In the genomic region with DNA sequence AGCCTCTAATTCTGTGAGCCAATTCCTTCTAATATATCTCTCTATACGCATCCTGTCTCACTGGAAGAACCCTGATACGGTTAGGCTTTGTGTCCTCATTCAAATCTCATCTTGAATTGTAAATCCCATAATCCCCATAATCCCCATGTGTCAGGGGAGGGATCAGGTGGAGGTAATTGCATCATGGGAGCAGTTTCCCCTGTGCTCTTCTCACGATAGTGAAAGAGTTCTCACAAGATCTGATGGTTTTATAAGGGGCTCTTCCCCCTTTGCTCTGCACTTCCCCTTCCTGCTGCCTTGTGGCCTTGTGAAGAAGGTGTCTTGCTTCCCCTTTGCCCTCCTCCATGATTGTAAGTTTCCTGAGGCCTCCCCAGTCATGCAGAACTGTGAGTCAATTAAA, we compare ENCODE assay signal across 25 cellular contexts.
DNase-seq lines count a peak whose midpoint lies in the region; ATAC-seq and TF ChIP-seq lines count a peak whose summit lies in the region.
"Had no signal": no experiment of that assay in that cellular context is flagged by ENCODE, and none has a peak within 500 bp of the region (broad histone marks: within the 10 kb centered on the region; RNA-seq: fewer than 3 reads in every experiment).

No MANE protein-coding gene starts in this region.

- 66 to 79% methylated on average over 3 of the region's 3 CpGs for WGBS in tibial nerve, 2 donors

- no peaks in the 10 kb centered on the region for H3K36me3 Mint-ChIP-seq in activated CD4-positive, alpha-beta T cell treated with anti-CD3 and anti-CD28 coated beads for 36 hours (ENCODE audit: low read depth)
- peaks cover 9% of the 10 kb centered on the region for H3K36me3 Mint-ChIP-seq in activated CD4-positive, alpha-beta T cell treated with anti-CD3 and anti-CD28 coated beads, Interleukin-2, amount 10 ng/mL, durations not matched to agents 7 days and 5 days (ENCODE audit: low read depth)
- H3K36me3 Mint-ChIP-seq in activated T-helper 1 cell treated with anti-CD3 and anti-CD28 coated beads, Interleukin-12 subunit alpha, Interleukin-12 subunit beta, Interleukin-2, Interleukin-4 antibody, amounts not matched to agents 30 ng/mL and 10 ng/mL and 1 ng/mL, durations not matched to agents 14 hours and 24 hours and 36 hours (ENCODE audit: low read depth), result peaks cover 19% of the 10 kb centered on the region
- peaks cover 3% of the 10 kb centered on the region for H3K36me3 Mint-ChIP-seq in progenitor cell of endocrine pancreas (ENCODE audit: insufficient read depth)

- H3K27me3 Mint-ChIP-seq in activated CD4-positive, alpha-beta T cell treated with anti-CD3 and anti-CD28 coated beads for 36 hours, result no peaks in the 10 kb centered on the region
- no peaks in the 10 kb centered on the region for H3K27me3 Mint-ChIP-seq in activated CD4-positive, alpha-beta T cell treated with anti-CD3 and anti-CD28 coated beads, Interleukin-2, amount 10 ng/mL, durations not matched to agents 7 days and 5 days
- H3K27me3 Mint-ChIP-seq in activated T-helper 1 cell treated with anti-CD3 and anti-CD28 coated beads, Interleukin-12 subunit alpha, Interleukin-12 subunit beta, Interleukin-2, Interleukin-4 antibody, amounts not matched to agents 30 ng/mL and 10 ng/mL and 1 ng/mL, durations not matched to agents 14 hours and 24 hours and 36 hours (ENCODE audit: insufficient read depth), result no peaks in the 10 kb centered on the region
- H3K27me3 Mint-ChIP-seq in progenitor cell of endocrine pancreas, result no peaks in the 10 kb centered on the region
- H3K27me3 Mint-ChIP-seq: stimulated activated memory B cell treated with anti-CD40 and anti-IgM and Interleukin-4, amounts not matched to agents 10 μg/mL and 1 μg/mL and 100 μg/mL, for 72 hours had no signal

- ATAC-seq in activated CD4-positive, alpha-beta T cell treated with anti-CD3 and anti-CD28 coated beads for 36 hours, result no peak
- ATAC-seq: sciatic nerve; stimulated activated memory B cell treated with anti-CD40 and anti-IgM and Interleukin-4, amounts not matched to agents 10 μg/mL and 1 μg/mL and 100 μg/mL, for 72 hours had no signal

- no peak overlapping the region for H3K4me3 Mint-ChIP-seq in activated CD4-positive, alpha-beta T cell treated with anti-CD3 and anti-CD28 coated beads for 36 hours
- no peak overlapping the region for H3K4me3 Mint-ChIP-seq in activated CD4-positive, alpha-beta T cell treated with anti-CD3 and anti-CD28 coated beads, Interleukin-2, amount 10 ng/mL, durations not matched to agents 7 days and 5 days
- H3K4me3 Mint-ChIP-seq in activated T-helper 1 cell treated with anti-CD3 and anti-CD28 coated beads, Interleukin-12 subunit alpha, Interleukin-12 subunit beta, Interleukin-2, Interleukin-4 antibody, amounts not matched to agents 30 ng/mL and 10 ng/mL and 1 ng/mL, durations not matched to agents 14 hours and 24 hours and 36 hours, result no peak overlapping the region
- no peak overlapping the region for H3K4me3 Mint-ChIP-seq in progenitor cell of endocrine pancreas (ENCODE audit: low read depth)
- H3K4me3 Mint-ChIP-seq: activated naive CD4-positive, alpha-beta T cell treated with anti-CD3 and anti-CD28 coated beads for 36 hours; stimulated activated memory B cell treated with anti-CD40 and anti-IgM and Interleukin-4, amounts not matched to agents 10 μg/mL and 1 μg/mL and 100 μg/mL, for 72 hours had no signal

- H3K36me3 ChIP-seq in neutrophil (no peaks in the 10 kb centered on the region), tibial nerve (peaks cover 0 to 12% (median 0%) of the 10 kb centered on the region in 3 donors)
- H3K36me3 ChIP-seq: BE2C, breast epithelium, Peyer's patch, transverse colon had no signal

- H3K4me1 Mint-ChIP-seq in activated CD4-positive, alpha-beta T cell treated with anti-CD3 and anti-CD28 coated beads for 36 hours, result peaks cover 23% of the 10 kb centered on the region
- peaks cover 22% of the 10 kb centered on the region for H3K4me1 Mint-ChIP-seq in activated CD4-positive, alpha-beta T cell treated with anti-CD3 and anti-CD28 coated beads, Interleukin-2, amount 10 ng/mL, durations not matched to agents 7 days and 5 days
- H3K4me1 Mint-ChIP-seq in activated T-helper 1 cell treated with anti-CD3 and anti-CD28 coated beads, Interleukin-12 subunit alpha, Interleukin-12 subunit beta, Interleukin-2, Interleukin-4 antibody, amounts not matched to agents 30 ng/mL and 10 ng/mL and 1 ng/mL, durations not matched to agents 14 hours and 24 hours and 36 hours (ENCODE audit: low read depth), result peaks cover 48% of the 10 kb centered on the region
- H3K4me1 Mint-ChIP-seq in progenitor cell of endocrine pancreas (ENCODE audit: low read depth), result peaks cover 3% of the 10 kb centered on the region

- CTCF ChIA-PET in activated CD4-positive, alpha-beta T cell treated with anti-CD3 and anti-CD28 coated beads for 36 hours (lab: Charles Lee), result no interaction called here
- CTCF ChIA-PET in activated CD4-positive, alpha-beta T cell treated with anti-CD3 and anti-CD28 coated beads, Interleukin-2, amount 10 ng/mL, durations not matched to agents 7 days and 5 days (lab: Charles Lee), result interaction anchor here (1.1 kb wide), 1 partner anchor 30 kb away, joined by 3 read pairs; no protein-coding TSS in a partner anchor

- no peak for TF ChIP-seq EP300 in tibial nerve (IDR thresholded peaks at IDR 0.05)

- H3K27ac ChIP-seq in neutrophil (peak overlapping the region; percentile 78), tibial nerve (no peak overlapping the region)
- H3K27ac ChIP-seq: breast epithelium, Peyer's patch, transverse colon had no signal

- H3K9me3 ChIP-seq in neutrophil, result no peaks in the 10 kb centered on the region
- no peaks in the 10 kb centered on the region for H3K9me3 ChIP-seq in tibial nerve
- H3K9me3 ChIP-seq: BE2C, breast epithelium, Peyer's patch, transverse colon had no signal

- TF ChIP-seq CTCF in neutrophil (IDR thresholded peaks at IDR 0.05) (peak; percentile 22), tibial nerve (IDR thresholded peaks at IDR 0.05) (no peak), progenitor cell of endocrine pancreas (IDR thresholded peaks at IDR 0.05; ENCODE audit: unreplicated experiment) (no peak)

- no peaks in the 10 kb centered on the region for H3K9me3 Mint-ChIP-seq in activated CD4-positive, alpha-beta T cell treated with anti-CD3 and anti-CD28 coated beads for 36 hours (ENCODE audit: low read depth)
- H3K9me3 Mint-ChIP-seq in activated CD4-positive, alpha-beta T cell treated with anti-CD3 and anti-CD28 coated beads, Interleukin-2, amount 10 ng/mL, durations not matched to agents 7 days and 5 days, result peaks cover 10% of the 10 kb centered on the region
- peaks cover 29% of the 10 kb centered on the region for H3K9me3 Mint-ChIP-seq in activated T-helper 1 cell treated with anti-CD3 and anti-CD28 coated beads, Interleukin-12 subunit alpha, Interleukin-12 subunit beta, Interleukin-2, Interleukin-4 antibody, amounts not matched to agents 30 ng/mL and 10 ng/mL and 1 ng/mL, durations not matched to agents 14 hours and 24 hours and 36 hours
- no peaks in the 10 kb centered on the region for H3K9me3 Mint-ChIP-seq in progenitor cell of endocrine pancreas (ENCODE audit: low read depth)

- TF ChIP-seq POLR2A in tibial nerve (IDR thresholded peaks at IDR 0.05), result no peak

- H3K4me1 ChIP-seq in neutrophil (ENCODE audit: control insufficient read depth in 1 of 2, insufficient read depth in 1 of 2, low read depth in 1 of 2, low read length in 1 of 2) (peaks cover 11 to 12% of the 10 kb centered on the region in 2 experiments), tibial nerve (peaks cover 0 to 11% (median 0%) of the 10 kb centered on the region in 4 donors)
- H3K4me1 ChIP-seq: breast epithelium, Peyer's patch, transverse colon had no signal

- H3K4me3 ChIP-seq in neutrophil (ENCODE audit: low read depth in 1 of 2, low read length in 1 of 2), result no peak overlapping the region
- no peak overlapping the region for H3K4me3 ChIP-seq in tibial nerve
- H3K4me3 ChIP-seq: breast epithelium, lung, Peyer's patch, transverse colon had no signal

- intact Hi-C loops in activated CD4-positive, alpha-beta T cell treated with anti-CD3 and anti-CD28 coated beads for 36 hours (cut with DNase I, micrococcal nuclease), result no loop called here
- intact Hi-C loops in activated T-helper 1 cell treated with anti-CD3 and anti-CD28 coated beads, Interleukin-12 subunit alpha, Interleukin-12 subunit beta, Interleukin-2, Interleukin-4 antibody, amounts not matched to agents 30 ng/mL and 10 ng/mL and 1 ng/mL, durations not matched to agents 14 hours and 24 hours and 36 hours (cut with micrococcal nuclease), result no loop called here

- POLR2A ChIA-PET in activated CD4-positive, alpha-beta T cell treated with anti-CD3 and anti-CD28 coated beads for 36 hours (lab: Charles Lee), result no interaction called here
- POLR2A ChIA-PET in activated CD4-positive, alpha-beta T cell treated with anti-CD3 and anti-CD28 coated beads, Interleukin-2, amount 10 ng/mL, durations not matched to agents 7 days and 5 days (lab: Charles Lee), result no interaction called here

- DNase-seq in activated CD4-positive, alpha-beta T cell treated with anti-CD3 and anti-CD28 coated beads for 36 hours, result no peak
- no peak for DNase-seq in activated CD4-positive, alpha-beta T cell treated with anti-CD3 and anti-CD28 coated beads, Interleukin-2, amount 10 ng/mL, durations not matched to agents 7 days and 5 days
- DNase-seq in NOMO-1 treated with DMSO at 0.1 percent for 48 hours (lab: John Stamatoyannopoulos, UW; ENCODE audit: unreplicated experiment) (peak; percentile 51), tibial nerve (ENCODE audit: low spot score in 2 of 2) (no peak), ureter (ENCODE audit: low spot score) (no peak), progenitor cell of endocrine pancreas (ENCODE audit: low spot score, unreplicated experiment) (no peak)
- DNase-seq in activated T-helper 1 cell treated with anti-CD3 and anti-CD28 coated beads, Interleukin-12 subunit alpha, Interleukin-12 subunit beta, Interleukin-2, Interleukin-4 antibody, amounts not matched to agents 30 ng/mL and 10 ng/mL and 1 ng/mL, durations not matched to agents 14 hours and 24 hours and 36 hours (ENCODE audit: low spot score), result no peak
- DNase-seq: 8988T; activated CD4-positive, alpha-beta T cell treated with anti-CD3 and anti-CD28 coated beads for 48 hours; activated naive CD4-positive, alpha-beta T cell treated with anti-CD3 and anti-CD28 coated beads for 36 hours; activated T-cell treated with anti-CD3 and anti-CD28 coated beads for 4 hours; BE2C; dermis blood vessel endothelial cell; foreskin fibroblast; kidney; NCI-H1436 treated with DMSO at 0.1 percent for 48 hours; NCI-H2171; NCI-H748 treated with DMSO at 0.1 percent for 48 hours; Peyer's patch; transverse colon had no signal

- H3K27me3 ChIP-seq in neutrophil (no peaks in the 10 kb centered on the region), tibial nerve (no peaks in the 10 kb centered on the region)
- H3K27me3 ChIP-seq: BE2C, breast epithelium, Peyer's patch, transverse colon had no signal

- H3K27ac Mint-ChIP-seq in activated CD4-positive, alpha-beta T cell treated with anti-CD3 and anti-CD28 coated beads for 36 hours, result peak overlapping the region; percentile 10
- H3K27ac Mint-ChIP-seq in activated CD4-positive, alpha-beta T cell treated with anti-CD3 and anti-CD28 coated beads, Interleukin-2, amount 10 ng/mL, durations not matched to agents 7 days and 5 days, result no peak overlapping the region
- H3K27ac Mint-ChIP-seq in activated T-helper 1 cell treated with anti-CD3 and anti-CD28 coated beads, Interleukin-12 subunit alpha, Interleukin-12 subunit beta, Interleukin-2, Interleukin-4 antibody, amounts not matched to agents 30 ng/mL and 10 ng/mL and 1 ng/mL, durations not matched to agents 14 hours and 24 hours and 36 hours, result peak overlapping the region; percentile 92
- H3K27ac Mint-ChIP-seq in progenitor cell of endocrine pancreas, result no peak overlapping the region
- H3K27ac Mint-ChIP-seq: activated naive CD4-positive, alpha-beta T cell treated with anti-CD3 and anti-CD28 coated beads for 36 hours; stimulated activated memory B cell treated with anti-CD40 and anti-IgM and Interleukin-4, amounts not matched to agents 10 μg/mL and 1 μg/mL and 100 μg/mL, for 72 hours had no signal

Comparison
In these comparisons a context has a peak if more than half of its experiments do, and no peak if none do; other contexts are left out.
1. H3K27ac Mint-ChIP-seq: peak in activated CD4-positive, alpha-beta T cell treated with anti-CD3 and anti-CD28 coated beads for 36 hours (single experiment) and activated T-helper 1 cell treated with anti-CD3 and anti-CD28 coated beads, Interleukin-12 subunit alpha, Interleukin-12 subunit beta, Interleukin-2, Interleukin-4 antibody, amounts not matched to agents 30 ng/mL and 10 ng/mL and 1 ng/mL, durations not matched to agents 14 hours and 24 hours and 36 hours (single experiment); none in activated CD4-positive, alpha-beta T cell treated with anti-CD3 and anti-CD28 coated beads, Interleukin-2, amount 10 ng/mL, durations not matched to agents 7 days and 5 days (single experiment) and progenitor cell of endocrine pancreas (single experiment).